16 cellular contexts compared by ENCODE assay signal in genomic region chr18:75916641-75916982, GRCh38.
DNase-seq lines count a peak whose midpoint lies in the region; ATAC-seq and TF ChIP-seq lines count a peak whose summit lies in the region.
"Had no signal": no experiment of that assay in that cellular context is flagged by ENCODE, and none has a peak within 500 bp of the region (broad histone marks: within the 10 kb centered on the region; RNA-seq: fewer than 3 reads in every experiment).

No MANE protein-coding gene starts in this region.

- no peak overlapping the region for H3K27ac Mint-ChIP-seq in effector memory CD8-positive, alpha-beta T cell
- H3K27ac Mint-ChIP-seq: CD14-positive monocyte; stimulated activated naive B cell treated with anti-CD40 and anti-IgM and Interleukin-4, amounts not matched to agents 10 μg/mL and 1 μg/mL and 100 μg/mL, for 72 hours had no signal

- 20 to 42% (median 34%) methylated on average over 9 to 15 of the region's 15 CpGs for WGBS in spleen, 5 donors

- H3K4me1 Mint-ChIP-seq in effector memory CD8-positive, alpha-beta T cell (ENCODE audit: low read depth in 2 of 2): no peaks in the 10 kb centered on the region
- H3K4me1 Mint-ChIP-seq: CD14-positive monocyte; stimulated activated naive B cell treated with anti-CD40 and anti-IgM and Interleukin-4, amounts not matched to agents 10 μg/mL and 1 μg/mL and 100 μg/mL, for 72 hours had no signal

- no peaks in the 10 kb centered on the region for H3K36me3 ChIP-seq in lower lobe of right lung
- no peaks in the 10 kb centered on the region for H3K36me3 ChIP-seq in spleen
- H3K36me3 ChIP-seq in A673 (ENCODE audit: insufficient read depth, low read length, poor library complexity, severe bottlenecking): no peaks in the 10 kb centered on the region
- H3K36me3 ChIP-seq: pancreas, SJCRH30 had no signal

- CTCF ChIA-PET in A673 (lab: Charles Lee): no interaction called here

- ATAC-seq in lower lobe of right lung (peak in 1 of 2 donors; percentile 16), HG02938 (IDR thresholded peaks at IDR 0.05; ENCODE audit: unreplicated experiment) (no peak)
- ATAC-seq in effector memory CD8-positive, alpha-beta T cell (replicated peaks): no peak
- ATAC-seq: left colon; stimulated activated naive B cell treated with anti-CD40 and anti-IgM and Interleukin-4, amounts not matched to agents 10 μg/mL and 1 μg/mL and 100 μg/mL, for 72 hours had no signal

- POLR2A ChIA-PET in A673 (lab: Charles Lee; ENCODE audit: low non-redundant PET): no interaction called here

- no peak overlapping the region for H3K4me3 Mint-ChIP-seq in effector memory CD8-positive, alpha-beta T cell
- H3K4me3 Mint-ChIP-seq: stimulated activated naive B cell treated with anti-CD40 and anti-IgM and Interleukin-4, amounts not matched to agents 10 μg/mL and 1 μg/mL and 100 μg/mL, for 72 hours had no signal

- H3K9me3 ChIP-seq in lower lobe of right lung (no peaks in the 10 kb centered on the region), spleen (no peaks in the 10 kb centered on the region), A673 (ENCODE audit: low read depth, low read length, poor library complexity, severe bottlenecking) (no peaks in the 10 kb centered on the region)
- H3K9me3 ChIP-seq: pancreas, SJCRH30 had no signal

- intact Hi-C loops in lower lobe of right lung (cut with DNase I) (no loop called here), spleen (cut with DNase I; ENCODE audit: low total_unique reads) (no loop called here), A673 (cut with micrococcal nuclease; ENCODE audit: unreplicated experiment) (no loop called here)

- peaks cover 0 to 26% of the 10 kb centered on the region in 2 donors for H3K27me3 Mint-ChIP-seq in effector memory CD8-positive, alpha-beta T cell

- no peak for TF ChIP-seq CTCF in LNCaP clone FGC (IDR thresholded peaks at IDR 0.05; ENCODE audit: control insufficient read depth, extremely low read depth, insufficient read depth)
- TF ChIP-seq CTCF in lower lobe of right lung (IDR thresholded peaks at IDR 0.05): no peak
- no peak for TF ChIP-seq CTCF in spleen (IDR thresholded peaks at IDR 0.05 in 8 of 11, conservative IDR thresholded peaks at IDR 0.05 in 3 of 11)
- no peak for TF ChIP-seq CTCF in A673 (conservative IDR thresholded peaks at IDR 0.05; ENCODE audit: low read depth, low read length)

- H3K27ac ChIP-seq in lower lobe of right lung (no peak overlapping the region), spleen (no peak overlapping the region), A673 (ENCODE audit: low read depth, low read length, poor library complexity, severe bottlenecking) (no peak overlapping the region)
- H3K27ac ChIP-seq: pancreas, SJCRH30 had no signal

- peak overlapping the region; percentile 27; the same call in 1 of the 2 replicates for H3K4me3 ChIP-seq in LNCaP clone FGC (ENCODE audit: low read depth, low read length)
- H3K4me3 ChIP-seq in lower lobe of right lung: peak overlapping the region; percentile 46
- peak overlapping the region in 3 of 8 donors; percentile 2 to 51 (median 13) for H3K4me3 ChIP-seq in spleen
- no peak overlapping the region for H3K4me3 ChIP-seq in A673 (ENCODE audit: low read depth, low read length, poor library complexity, severe bottlenecking)
- H3K4me3 ChIP-seq: SJCRH30 had no signal

- no TSS peak for BruUV-seq in A673 (replicated peaks; lab: Mats Ljungman, UMichigan)

- no peaks in the 10 kb centered on the region for H3K4me1 ChIP-seq in lower lobe of right lung
- H3K4me1 ChIP-seq in spleen: peaks cover 0 to 5% (median 0%) of the 10 kb centered on the region in 6 donors
- no peaks in the 10 kb centered on the region for H3K4me1 ChIP-seq in A673 (ENCODE audit: insufficient read depth, low read length, poor library complexity, severe bottlenecking)
- H3K4me1 ChIP-seq: pancreas, SJCRH30 had no signal

- no peaks in the 10 kb centered on the region for H3K36me3 Mint-ChIP-seq in effector memory CD8-positive, alpha-beta T cell (ENCODE audit: insufficient read depth)
- H3K36me3 Mint-ChIP-seq: CD14-positive monocyte; stimulated activated naive B cell treated with anti-CD40 and anti-IgM and Interleukin-4, amounts not matched to agents 10 μg/mL and 1 μg/mL and 100 μg/mL, for 72 hours had no signal

- DNase-seq in LNCaP clone FGC (ENCODE audit: low read depth) (no peak), cerebellar cortex (ENCODE audit: low spot score) (peak; percentile 5), lower lobe of right lung (no peak), spleen (peak; percentile 64), NCI-H128 (lab: John Stamatoyannopoulos, UW; ENCODE audit: unreplicated experiment) (no peak), A673 (ENCODE audit: low spot score) (no peak)
- no peak for DNase-seq in effector memory CD8-positive, alpha-beta T cell
- DNase-seq: activated naive CD4-positive, alpha-beta T cell treated with anti-CD3 and anti-CD28 coated beads, Interleukin-2, amount 50 U/mL, for 16 hours; EL; left colon; NCI-H526 treated with DMSO at 0.1 percent for 48 hours; SJCRH30; stimulated activated naive B cell treated with anti-CD40 and anti-IgM and Interleukin-4, amounts not matched to agents 10 μg/mL and 1 μg/mL and 100 μg/mL, for 72 hours had no signal

- H3K9me3 Mint-ChIP-seq in effector memory CD8-positive, alpha-beta T cell: peaks cover 0 to 7% of the 10 kb centered on the region in 2 donors

- H3K27me3 ChIP-seq in lower lobe of right lung (ENCODE audit: low read depth) (peaks cover 14% of the 10 kb centered on the region), spleen (replicated peaks in 1 of 7) (peaks cover 0 to 36% (median 11%) of the 10 kb centered on the region in 7 donors), A673 (replicated peaks; ENCODE audit: insufficient read depth, low read depth, low read length, poor library complexity) (peaks cover 10% of the 10 kb centered on the region)
- H3K27me3 ChIP-seq: pancreas, SJCRH30 had no signal

- no peak for TF ChIP-seq POLR2A in spleen (IDR thresholded peaks at IDR 0.05)

Comparison
In these comparisons a context has a peak if more than half of its experiments do, and no peak if none do; other contexts are left out.
1. DNase-seq: peak in cerebellar cortex (single experiment) and spleen (single experiment); none in LNCaP clone FGC (single experiment), lower lobe of right lung (single experiment), NCI-H128 (single experiment), effector memory CD8-positive, alpha-beta T cell (0 of 3) and A673 (single experiment).